Comparison of ENCODE assay signal across 10 cellular contexts in genomic region chr19:4694211-4694987, GRCh38. TPM values are rescaled to one million over a fixed set of nuclear protein-coding genes. Genes with fewer than 3 reads are reported as not detected.
DNase-seq lines count a peak whose midpoint lies in the region.
"Had no signal": no experiment of that assay in that cellular context is flagged by ENCODE, and none has a peak within 500 bp of the region (broad histone marks: within the 10 kb centered on the region; RNA-seq: fewer than 3 reads in every experiment).

No MANE protein-coding gene starts in this region.

- no peak overlapping the region for H3K4me2 ChIP-seq in trophoblast cell (ENCODE audit: low read length)

- peak; percentile 99 for DNase-seq in EH (ENCODE audit: low read depth)
- peak; percentile 99 for DNase-seq in RPMI7951 (ENCODE audit: low read depth)
- DNase-seq in fibroblast of peridontal ligament (ENCODE audit: extremely low read depth): peak; percentile 87
- peak; percentile 34 for DNase-seq in putamen (ENCODE audit: low spot score)
- no peak for DNase-seq in trophoblast cell
- no peak for DNase-seq in middle frontal gyrus (ENCODE audit: extremely low spot score, low spot score)
- DNase-seq in activated effector memory CD4-positive, alpha-beta T cell treated with anti-CD3 and anti-CD28 coated beads, Interleukin-2, amount 50 U/mL, for 16 hours: no peak
- no peak for DNase-seq in activated gamma-delta T cell treated with Interleukin-2 at 50 U/mL for 16 hours
- DNase-seq: cortex of kidney, NCI-H774 had no signal

- no peak overlapping the region for H4K12ac ChIP-seq in trophoblast cell (ENCODE audit: low read depth, low read length)

- H3K18ac ChIP-seq in trophoblast cell (ENCODE audit: low read length): no peak overlapping the region

- no peaks in the 10 kb centered on the region for H3K79me1 ChIP-seq in trophoblast cell (ENCODE audit: low read length)

- no peak overlapping the region for H3K4ac ChIP-seq in trophoblast cell (ENCODE audit: low read depth, low read length)

- no peak overlapping the region for H2BK12ac ChIP-seq in trophoblast cell (ENCODE audit: low read length)

- no peak overlapping the region for H3K14ac ChIP-seq in trophoblast cell (ENCODE audit: low read length)

- no peak overlapping the region for H3K27ac ChIP-seq in trophoblast cell (ENCODE audit: low read depth, low read length)

- no peak overlapping the region for H2BK120ac ChIP-seq in trophoblast cell (ENCODE audit: insufficient read depth, low read length, poor library complexity)

- no peak overlapping the region for H3K4me3 ChIP-seq in trophoblast cell (ENCODE audit: low read depth, low read length)

- WGBS in trophoblast cell (ENCODE audit: extremely low coverage, insufficient coverage, insufficient read length): no CpG with 5 or more reads among the region's 22 CpGs

- H3K9ac ChIP-seq in trophoblast cell (ENCODE audit: low read length): no peak overlapping the region

- no peak overlapping the region for H2AFZ ChIP-seq in trophoblast cell (ENCODE audit: insufficient read depth, low read length, poor library complexity)

- no peak overlapping the region for H4K91ac ChIP-seq in trophoblast cell (ENCODE audit: low read depth, low read length)

- no peaks in the 10 kb centered on the region for H3K9me3 ChIP-seq in trophoblast cell (ENCODE audit: insufficient read depth, low read depth, low read length)

- no peak overlapping the region for H3K23ac ChIP-seq in trophoblast cell (ENCODE audit: low read length)

- H4K8ac ChIP-seq in trophoblast cell (ENCODE audit: low read depth, low read length): no peak overlapping the region

- H2AK5ac ChIP-seq in trophoblast cell (ENCODE audit: low read length): no peak overlapping the region

- no peaks in the 10 kb centered on the region for H3K4me1 ChIP-seq in trophoblast cell (ENCODE audit: control insufficient read depth in 1 of 2, insufficient read depth in 2 of 2, low read length in 2 of 2)

- H3K36me3 ChIP-seq in trophoblast cell (ENCODE audit: control insufficient read depth in 1 of 2, insufficient read depth in 2 of 2, low read length in 2 of 2): peaks cover 79 to 82% of the 10 kb centered on the region in 2 experiments

- H3K27me3 ChIP-seq in trophoblast cell (ENCODE audit: insufficient read depth, low read length): no peaks in the 10 kb centered on the region

- H3K79me2 ChIP-seq in trophoblast cell (ENCODE audit: control insufficient read depth, insufficient read depth, low read length, poor library complexity): no peaks in the 10 kb centered on the region

- H2BK5ac ChIP-seq in trophoblast cell (ENCODE audit: low read depth, low read length, poor library complexity): no peak overlapping the region

RNA-seq across cellular contexts. Expression of gene MYDGF, which starts 24.3 kb away (rescaled TPM):
- total RNA-seq in RPMI7951 (2014; rRNA removed; shearing (Covaris generic)): 258 and 333 TPM in 2 replicates
- polyA plus RNA-seq in trophoblast cell (2013): 117 and 124 TPM in 2 replicates

RNA-seq across cellular contexts. Expression of gene DPP9, which starts 29.2 kb away (rescaled TPM):
- total RNA-seq in RPMI7951 (2014; rRNA removed; shearing (Covaris generic)): 63.3 and 69.9 TPM in 2 replicates
- polyA plus RNA-seq in trophoblast cell (2013): 29.5 and 30.5 TPM in 2 replicates

RNA-seq across cellular contexts. Expression of gene TNFAIP8L1, which starts 55.1 kb away (rescaled TPM):
- 7.7 and 11.8 TPM in 2 replicates for total RNA-seq in RPMI7951 (2014; rRNA removed; shearing (Covaris generic))
- 6.4 and 7.0 TPM in 2 replicates for polyA plus RNA-seq in trophoblast cell (2013)

Comparison
In these comparisons a context has a peak if more than half of its experiments do, and no peak if none do; other contexts are left out.
1. DNase-seq: peak in EH (single experiment), RPMI7951 (single experiment), fibroblast of peridontal ligament (single experiment) and putamen (single experiment); none in trophoblast cell (0 of 2), middle frontal gyrus (single experiment), activated effector memory CD4-positive, alpha-beta T cell treated with anti-CD3 and anti-CD28 coated beads, Interleukin-2, amount 50 U/mL, for 16 hours (single experiment) and activated gamma-delta T cell treated with Interleukin-2 at 50 U/mL for 16 hours (single experiment).